11 cellular contexts compared by ENCODE assay signal in genomic region chr10:98957801-98958200, GRCh38.
DNase-seq lines count a peak whose midpoint lies in the region; TF ChIP-seq lines count a peak whose summit lies in the region.
"Had no signal": no experiment of that assay in that cellular context is flagged by ENCODE, and none has a peak within 500 bp of the region (broad histone marks: within the 10 kb centered on the region; RNA-seq: fewer than 3 reads in every experiment).

No MANE protein-coding gene starts in this region.

- no peaks in the 10 kb centered on the region for H3K27me3 Mint-ChIP-seq in mesothelial cell of epicardium (ENCODE audit: low read depth)

- peaks cover 24% of the 10 kb centered on the region for H3K4me1 Mint-ChIP-seq in mesothelial cell of epicardium

- TF ChIP-seq CTCF in mesothelial cell of epicardium (IDR thresholded peaks at IDR 0.05; ENCODE audit: unreplicated experiment), result no peak

- peak overlapping the region; percentile 32 for H3K27ac Mint-ChIP-seq in mesothelial cell of epicardium

- peak; percentile 1 for DNase-seq in NCI-H82 (lab: John Stamatoyannopoulos, UW)
- DNase-seq in fibroblast of gingiva (ENCODE audit: low read depth), result peak; percentile 6
- no peak for DNase-seq in mesothelial cell of epicardium (ENCODE audit: low spot score in 2 of 2, unreplicated experiment in 2 of 2)
- no peak for DNase-seq in NCI-H510A treated with DMSO at 0.1 percent for 48 hours (lab: John Stamatoyannopoulos, UW)
- DNase-seq in GDM1 (lab: John Stamatoyannopoulos, UW), result no peak
- no peak for DNase-seq in medulla oblongata (ENCODE audit: extremely low spot score)
- no peak for DNase-seq in NCI-H146 (lab: John Stamatoyannopoulos, UW)
- DNase-seq: MV-4-11, NCI-H1436, NCI-H2227 treated with DMSO at 0.1 percent for 48 hours, PC-3 had no signal

- H3K4me3 Mint-ChIP-seq in mesothelial cell of epicardium, result no peak overlapping the region

- H3K36me3 Mint-ChIP-seq in mesothelial cell of epicardium, result no peaks in the 10 kb centered on the region

- no peaks in the 10 kb centered on the region for H3K9me3 Mint-ChIP-seq in mesothelial cell of epicardium

Comparison
In these comparisons a context has a peak if more than half of its experiments do, and no peak if none do; other contexts are left out.
1. DNase-seq: peak in NCI-H82 (single experiment) and fibroblast of gingiva (single experiment); none in mesothelial cell of epicardium (0 of 2), NCI-H510A treated with DMSO at 0.1 percent for 48 hours (single experiment), GDM1 (single experiment), medulla oblongata (single experiment) and NCI-H146 (single experiment).